Comparison of ENCODE assay signal across 1 cellular context in the genomic region with DNA sequence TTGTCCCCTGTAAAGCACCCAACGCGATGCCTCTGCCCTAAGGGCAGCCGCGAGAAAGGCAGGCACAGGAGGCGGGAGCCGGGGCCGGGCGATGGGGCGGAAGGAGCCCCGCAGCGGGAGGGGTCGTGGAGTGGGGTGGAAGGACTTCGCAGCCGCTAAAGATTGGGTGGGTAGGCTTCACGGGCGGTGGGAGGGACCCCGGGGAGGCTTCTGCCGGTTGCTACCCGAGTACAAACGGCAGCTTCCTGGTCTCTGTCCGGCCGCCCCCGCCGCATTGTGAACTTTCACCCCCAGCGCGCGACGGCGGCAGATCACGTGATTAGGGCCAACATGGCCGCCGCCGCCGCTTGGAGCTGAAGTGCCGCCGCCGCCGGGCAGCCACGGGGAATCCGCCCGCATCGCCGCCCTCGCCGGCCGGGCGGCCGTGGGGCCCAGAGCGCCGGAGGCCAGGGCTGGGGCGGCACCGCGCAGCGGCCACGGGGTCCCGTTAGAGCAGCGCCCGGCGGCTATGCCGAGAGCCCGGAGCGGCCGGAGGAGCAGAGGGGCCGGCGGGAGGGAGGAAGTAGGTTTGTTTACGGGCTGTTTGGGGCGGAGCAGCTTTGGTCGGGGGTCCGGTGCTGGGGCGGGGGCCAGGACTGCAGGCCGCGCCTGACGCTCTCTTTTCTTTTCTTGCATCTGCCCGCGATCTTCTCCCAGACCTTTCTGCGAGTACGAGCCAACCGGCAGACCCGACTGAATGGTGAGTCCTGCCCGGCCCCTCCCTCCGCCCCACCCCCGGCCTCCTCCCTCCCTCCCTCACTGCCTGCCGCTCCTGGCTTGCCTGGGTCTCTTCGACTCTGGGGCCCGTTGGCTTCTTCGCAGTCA.
TF ChIP-seq lines count a peak whose summit lies in the region.

No MANE protein-coding gene starts in this region.

TF ChIP-seq in H1, 55 proteins besides CTCF, POLR2A, EP300 and RAD21:
- TF ChIP-seq ASH2L (IDR thresholded peaks at IDR 0.05; ENCODE audit: low read length) (peak; percentile 66), YY1 (IDR thresholded peaks at IDR 0.05; ENCODE audit: low read depth, low read length) (peak; percentile 96), TAF1 (IDR thresholded peaks at IDR 0.05; ENCODE audit: low read depth, low read length) (peak; percentile 95), RNF2 (IDR thresholded peaks at IDR 0.05; ENCODE audit: borderline replicate concordance, low read depth, low read length, missing control alignments, poor library complexity, severe bottlenecking) (no peak), RBBP5 (IDR thresholded peaks at IDR 0.05; ENCODE audit: borderline replicate concordance, low read depth, low read length) (peak; percentile 65; the same call in 1 of the 2 replicates), TAF7 (optimal IDR thresholded peaks at IDR 0.05; ENCODE audit: borderline replicate concordance, low read depth, low read length) (peak; percentile 95), CREB1 (IDR thresholded peaks at IDR 0.05) (peak; percentile 48; the same call in 1 of the 2 replicates), POLR2AphosphoS5 (IDR thresholded peaks at IDR 0.05; ENCODE audit: low read depth, low read length) (peak; percentile 92), PHF8 (conservative IDR thresholded peaks at IDR 0.05; ENCODE audit: low read depth, low read length) (peak; percentile 94), SIN3A (conservative IDR thresholded peaks at IDR 0.05 in 1 of 2, IDR thresholded peaks at IDR 0.05 in 1 of 2; ENCODE audit: low read depth in 1 of 2, low read length in 2 of 2) (no peak; a peak in 1 of 4 replicates), SP2 (IDR thresholded peaks at IDR 0.05; ENCODE audit: low read length) (no peak), RXRA (IDR thresholded peaks at IDR 0.05; ENCODE audit: insufficient read depth, low read depth, low read length) (no peak), EGR1 (IDR thresholded peaks at IDR 0.05; ENCODE audit: borderline replicate concordance, low read depth, low read length) (peak; percentile 83; the same call in 1 of the 2 replicates), GTF2F1 (IDR thresholded peaks at IDR 0.05; ENCODE audit: borderline replicate concordance, low read depth, low read length) (peak; percentile 78), SP4 (IDR thresholded peaks at IDR 0.05; ENCODE audit: low read length) (0 out of 2 replicates have a peak, but pooled peaks have one; percentile 18), CTBP2 (IDR thresholded peaks at IDR 0.05; ENCODE audit: borderline replicate concordance, insufficient read depth, insufficient read length, low read length) (peak; percentile 40), GABPA (IDR thresholded peaks at IDR 0.05; ENCODE audit: borderline replicate concordance, insufficient read depth, low read length) (no peak), TBP (IDR thresholded peaks at IDR 0.05; ENCODE audit: low read depth, low read length) (peak; percentile 68)
- TF ChIP-seq, protein P1, sequence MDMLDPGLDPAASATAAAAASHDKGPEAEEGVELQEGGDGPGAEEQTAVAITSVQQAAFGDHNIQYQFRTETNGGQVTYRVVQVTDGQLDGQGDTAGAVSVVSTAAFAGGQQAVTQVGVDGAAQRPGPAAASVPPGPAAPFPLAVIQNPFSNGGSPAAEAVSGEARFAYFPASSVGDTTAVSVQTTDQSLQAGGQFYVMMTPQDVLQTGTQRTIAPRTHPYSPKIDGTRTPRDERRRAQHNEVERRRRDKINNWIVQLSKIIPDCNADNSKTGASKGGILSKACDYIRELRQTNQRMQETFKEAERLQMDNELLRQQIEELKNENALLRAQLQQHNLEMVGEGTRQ (IDR thresholded peaks at IDR 0.05; ENCODE audit: low read length): peak; percentile 88
- TF ChIP-seq, protein P2, sequence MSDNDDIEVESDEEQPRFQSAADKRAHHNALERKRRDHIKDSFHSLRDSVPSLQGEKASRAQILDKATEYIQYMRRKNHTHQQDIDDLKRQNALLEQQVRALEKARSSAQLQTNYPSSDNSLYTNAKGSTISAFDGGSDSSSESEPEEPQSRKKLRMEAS (IDR thresholded peaks at IDR 0.05): peak; percentile 84
- TF ChIP-seq, protein P3, sequence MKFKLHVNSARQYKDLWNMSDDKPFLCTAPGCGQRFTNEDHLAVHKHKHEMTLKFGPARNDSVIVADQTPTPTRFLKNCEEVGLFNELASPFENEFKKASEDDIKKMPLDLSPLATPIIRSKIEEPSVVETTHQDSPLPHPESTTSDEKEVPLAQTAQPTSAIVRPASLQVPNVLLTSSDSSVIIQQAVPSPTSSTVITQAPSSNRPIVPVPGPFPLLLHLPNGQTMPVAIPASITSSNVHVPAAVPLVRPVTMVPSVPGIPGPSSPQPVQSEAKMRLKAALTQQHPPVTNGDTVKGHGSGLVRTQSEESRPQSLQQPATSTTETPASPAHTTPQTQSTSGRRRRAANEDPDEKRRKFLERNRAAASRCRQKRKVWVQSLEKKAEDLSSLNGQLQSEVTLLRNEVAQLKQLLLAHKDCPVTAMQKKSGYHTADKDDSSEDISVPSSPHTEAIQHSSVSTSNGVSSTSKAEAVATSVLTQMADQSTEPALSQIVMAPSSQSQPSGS (IDR thresholded peaks at IDR 0.05; ENCODE audit: low read length): 0 out of 2 replicates have a peak, but pooled peaks have one; percentile 53
- TF ChIP-seq, protein P4, sequence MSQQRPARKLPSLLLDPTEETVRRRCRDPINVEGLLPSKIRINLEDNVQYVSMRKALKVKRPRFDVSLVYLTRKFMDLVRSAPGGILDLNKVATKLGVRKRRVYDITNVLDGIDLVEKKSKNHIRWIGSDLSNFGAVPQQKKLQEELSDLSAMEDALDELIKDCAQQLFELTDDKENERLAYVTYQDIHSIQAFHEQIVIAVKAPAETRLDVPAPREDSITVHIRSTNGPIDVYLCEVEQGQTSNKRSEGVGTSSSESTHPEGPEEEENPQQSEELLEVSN (IDR thresholded peaks at IDR 0.05): no peak
- TF ChIP-seq, protein P5, sequence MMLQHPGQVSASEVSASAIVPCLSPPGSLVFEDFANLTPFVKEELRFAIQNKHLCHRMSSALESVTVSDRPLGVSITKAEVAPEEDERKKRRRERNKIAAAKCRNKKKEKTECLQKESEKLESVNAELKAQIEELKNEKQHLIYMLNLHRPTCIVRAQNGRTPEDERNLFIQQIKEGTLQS (IDR thresholded peaks at IDR 0.05; ENCODE audit: insufficient read depth, low read depth, low read length): 0 out of 2 replicates have a peak, but pooled peaks have one; percentile 11
